ENCODE assay signal across 21 cellular contexts in genomic region chr15:76170426-76170800, GRCh38.
DNase-seq lines count a peak whose midpoint lies in the region; ATAC-seq, FAIRE-seq and TF ChIP-seq lines count a peak whose summit lies in the region.
"Had no signal": no experiment of that assay in that cellular context is flagged by ENCODE, and none has a peak within 500 bp of the region (broad histone marks: within the 10 kb centered on the region; RNA-seq: fewer than 3 reads in every experiment).

No MANE protein-coding gene starts in this region.

- H2AFZ ChIP-seq in K562 (ENCODE audit: low read depth, low read length) (0 out of 2 replicates have a peak overlapping the region, but pooled peaks have one; percentile 94), mesenchymal stem cell (ENCODE audit: low read depth, low read length) (no peak overlapping the region)
- H2AFZ ChIP-seq: GM23338 had no signal

- H2BK15ac ChIP-seq in mesenchymal stem cell (ENCODE audit: low read depth, poor library complexity, severe bottlenecking) = no peak overlapping the region

- no peak for ATAC-seq in K562
- no peak for ATAC-seq in naive thymus-derived CD4-positive, alpha-beta T cell
- ATAC-seq: GM23338 had no signal

- H2BK12ac ChIP-seq in mesenchymal stem cell (ENCODE audit: low read length in 2 of 2) = peak overlapping the region in 1 of 2 experiments; percentile 8

- FAIRE-seq in K562 (lab: Jason Lieb, UNC) = no peak
- FAIRE-seq: D721Med, G401.6, GM12892, GM19239, HTR-8/SVneo had no signal

- H3K36me3 ChIP-seq in HEK293 (ENCODE audit: control insufficient read depth in 2 of 2, insufficient read depth in 1 of 2, low read length in 2 of 2) = no peaks in the 10 kb centered on the region
- no peaks in the 10 kb centered on the region for H3K36me3 ChIP-seq in K562 (ENCODE audit: control insufficient read depth, insufficient read depth, low read length)
- no peaks in the 10 kb centered on the region for H3K36me3 ChIP-seq in mesenchymal stem cell (ENCODE audit: control insufficient read depth in 1 of 2, insufficient read depth in 2 of 2, low read depth in 1 of 2, low read length in 2 of 2)
- H3K36me3 ChIP-seq in stomach = no peaks in the 10 kb centered on the region
- H3K36me3 ChIP-seq in naive thymus-derived CD4-positive, alpha-beta T cell (ENCODE audit: control insufficient read depth in 2 of 3, insufficient read depth in 3 of 3, low read length in 3 of 3) = no peaks in the 10 kb centered on the region

- no peak overlapping the region for H3K4ac ChIP-seq in mesenchymal stem cell (ENCODE audit: low read depth in 1 of 2, low read length in 2 of 2)

- no peaks in the 10 kb centered on the region for H3K4me1 Mint-ChIP-seq in naive thymus-derived CD4-positive, alpha-beta T cell
- H3K4me1 Mint-ChIP-seq: B cell had no signal

- peak overlapping the region in 1 of 2 experiments; percentile 1 for H3K18ac ChIP-seq in mesenchymal stem cell (ENCODE audit: low read depth in 1 of 2, low read length in 2 of 2)

- H3K4me1 ChIP-seq in HEK293 (ENCODE audit: control insufficient read depth, insufficient read depth, low read length) = no peaks in the 10 kb centered on the region
- peaks cover 3 to 9% of the 10 kb centered on the region in 2 experiments; a peak in 3 of 5 replicates for H3K4me1 ChIP-seq in K562 (replicated peaks in 1 of 2; ENCODE audit: control insufficient read depth in 2 of 2, insufficient read depth in 2 of 2, low read length in 2 of 2)
- peaks cover 3% of the 10 kb centered on the region for H3K4me1 ChIP-seq in mesenchymal stem cell (ENCODE audit: control insufficient read depth, insufficient read depth, low read depth, low read length)
- H3K4me1 ChIP-seq in stomach = no peaks in the 10 kb centered on the region
- no peaks in the 10 kb centered on the region for H3K4me1 ChIP-seq in naive thymus-derived CD4-positive, alpha-beta T cell (ENCODE audit: control insufficient read depth in 2 of 2, insufficient read depth in 2 of 2, low read length in 2 of 2)

- 45% methylated on average over 8 of the region's 8 CpGs for WGBS in K562 (ENCODE audit: insufficient coverage, low coverage, missing lambda C conversion rate)
- 94% methylated on average over 8 of the region's 8 CpGs for WGBS in mesenchymal stem cell
- WGBS in stomach, 5 donors = 85 to 98% (median 90%) methylated on average over 5 to 8 of the region's 8 CpGs

- intact Hi-C loops in K562 (cut with micrococcal nuclease) = no loop called here
- intact Hi-C loops in stomach (cut with DNase I; ENCODE audit: low total_unique reads) = no loop called here
- intact Hi-C loops in naive thymus-derived CD4-positive, alpha-beta T cell (cut with micrococcal nuclease) = no loop called here

- CTCF ChIA-PET in HEK293 (lab: Yijun Ruan, JAX) = interaction anchor here (0.5 kb wide), 1 partner anchor 1365 kb away, joined by 5 read pairs; no protein-coding TSS in a partner anchor
- CTCF ChIA-PET in K562 (lab: Yijun Ruan, JAX; ENCODE audit: low intra/inter-chr PET ratio) = no interaction called here
- CTCF ChIA-PET in naive thymus-derived CD4-positive, alpha-beta T cell (lab: Charles Lee) = no interaction called here

- no peak overlapping the region for H2BK120ac ChIP-seq in mesenchymal stem cell (ENCODE audit: low read depth, low read length)

- TF ChIP-seq POLR2A in K562 (conservative IDR thresholded peaks at IDR 0.05) = no peak
- TF ChIP-seq POLR2A in stomach (IDR thresholded peaks at IDR 0.05) = no peak

- H3K27ac ChIP-seq in HEK293 (ENCODE audit: extremely low read depth, low read depth, low read length) (0 out of 2 replicates have a peak overlapping the region, but pooled peaks have one; percentile 10), K562 (ENCODE audit: extremely low read depth, low read depth, low read length) (no peak overlapping the region), mesenchymal stem cell (ENCODE audit: low read length, poor library complexity, severe bottlenecking) (no peak overlapping the region), stomach (peak overlapping the region in 3 of 5 donors; percentile 26 to 39 (median 38))
- H3K27ac ChIP-seq in naive thymus-derived CD4-positive, alpha-beta T cell (ENCODE audit: low read depth, low read length) = no peak overlapping the region

- no peak overlapping the region for H3K4me3 Mint-ChIP-seq in naive thymus-derived CD4-positive, alpha-beta T cell
- H3K4me3 Mint-ChIP-seq: B cell; CD4-positive, alpha-beta T cell; GM23338 had no signal

- H3K27ac Mint-ChIP-seq in naive thymus-derived CD4-positive, alpha-beta T cell = no peak overlapping the region
- H3K27ac Mint-ChIP-seq: B cell; CD4-positive, alpha-beta T cell; GM23338 had no signal

- no peaks in the 10 kb centered on the region for H3K79me1 ChIP-seq in mesenchymal stem cell (replicated peaks; ENCODE audit: low read length, poor library complexity, severe bottlenecking)

- H4K91ac ChIP-seq in mesenchymal stem cell (ENCODE audit: low read length) = no peak overlapping the region

- peaks cover 25 to 72% of the 10 kb centered on the region in 2 experiments for H3K27me3 ChIP-seq in K562 (ENCODE audit: control insufficient read depth in 2 of 2, insufficient read depth in 2 of 2, low read length in 2 of 2)
- peaks cover 3 to 12% of the 10 kb centered on the region in 2 experiments for H3K27me3 ChIP-seq in mesenchymal stem cell (ENCODE audit: control insufficient read depth in 1 of 2, insufficient read depth in 1 of 2, low read length in 2 of 2)
- H3K27me3 ChIP-seq in stomach = peaks cover 0 to 3% (median 0%) of the 10 kb centered on the region in 3 donors
- no peaks in the 10 kb centered on the region for H3K27me3 ChIP-seq in naive thymus-derived CD4-positive, alpha-beta T cell (ENCODE audit: control insufficient read depth in 2 of 2, insufficient read depth in 2 of 2, low read length in 2 of 2)

- DNase-seq in K562 (ENCODE audit: extremely low read depth in 1 of 4, low spot score in 3 of 4) (no peak), mesenchymal stem cell (no peak), stomach (no peak), Kasumi-1 (lab: John Stamatoyannopoulos, UW) (no peak), NCI-H2081 treated with DMSO at 0.1 percent for 48 hours (lab: John Stamatoyannopoulos, UW) (no peak)
- no peak for DNase-seq in naive thymus-derived CD4-positive, alpha-beta T cell
- DNase-seq: CD4-positive, alpha-beta T cell; DMS79 treated with DMSO at 0.1 percent for 48 hours; NCI-H1048; NCI-H146; NCI-H446; NCI-H82; SHP77 had no signal

- no TSS peak for BruUV-seq in K562 (replicated peaks; lab: Mats Ljungman, UMichigan)

- peak overlapping the region; percentile 45 for H4K8ac ChIP-seq in mesenchymal stem cell (ENCODE audit: low read length)

- no peak overlapping the region for H2AK5ac ChIP-seq in mesenchymal stem cell (ENCODE audit: low read length, severe bottlenecking)

- TF ChIP-seq EP300 in K562 (IDR thresholded peaks at IDR 0.05; ENCODE audit: low read length) (no peak), stomach (IDR thresholded peaks at IDR 0.05) (no peak)

- TF ChIP-seq CTCF in HEK293 (tag by site-specific recombination; IDR thresholded peaks at IDR 0.05) = no peak
- no peak for TF ChIP-seq CTCF in K562 (IDR thresholded peaks at IDR 0.05 in 2 of 3, conservative IDR thresholded peaks at IDR 0.05 in 1 of 3; ENCODE audit: insufficient read depth in 2 of 3, low read depth in 1 of 3, low read length in 3 of 3)
- TF ChIP-seq CTCF in stomach (IDR thresholded peaks at IDR 0.05) = no peak

- no peaks in the 10 kb centered on the region for H3K36me3 Mint-ChIP-seq in naive thymus-derived CD4-positive, alpha-beta T cell

- no peak overlapping the region for H3K4me3 ChIP-seq in HEK293 (ENCODE audit: low read depth, low read length)
- no peak overlapping the region for H3K4me3 ChIP-seq in K562
- no peak overlapping the region for H3K4me3 ChIP-seq in mesenchymal stem cell (ENCODE audit: insufficient read depth in 1 of 2, low read depth in 1 of 2, low read length in 2 of 2)
- H3K4me3 ChIP-seq in stomach = no peak overlapping the region
- no peak overlapping the region for H3K4me3 ChIP-seq in naive thymus-derived CD4-positive, alpha-beta T cell (ENCODE audit: low read length)
- H3K4me3 ChIP-seq: GM23338 had no signal

- no peaks in the 10 kb centered on the region for H3K9me1 ChIP-seq in K562 (ENCODE audit: control insufficient read depth, insufficient read depth, low read length)

- H3K23ac ChIP-seq in mesenchymal stem cell (ENCODE audit: low read length in 2 of 2) = no peak overlapping the region

- H3K9me3 ChIP-seq in HEK293 (ENCODE audit: control insufficient read depth, insufficient read depth, low read depth, low read length) = no peaks in the 10 kb centered on the region
- H3K9me3 ChIP-seq in K562 (replicated peaks; ENCODE audit: control insufficient read depth, insufficient read depth, low read depth, low read length) = no peaks in the 10 kb centered on the region
- peaks cover 5% of the 10 kb centered on the region for H3K9me3 ChIP-seq in mesenchymal stem cell (ENCODE audit: control insufficient read depth, low read length)
- H3K9me3 ChIP-seq in stomach = no peaks in the 10 kb centered on the region
- H3K9me3 ChIP-seq in naive thymus-derived CD4-positive, alpha-beta T cell (ENCODE audit: control insufficient read depth in 2 of 3, low read length in 3 of 3) = no peaks in the 10 kb centered on the region

- H3K79me2 ChIP-seq in K562 (ENCODE audit: control insufficient read depth, insufficient read depth, low read length) = no peaks in the 10 kb centered on the region

- H2BK5ac ChIP-seq in mesenchymal stem cell (ENCODE audit: low read depth, low read length, poor library complexity, severe bottlenecking) = no peak overlapping the region

- H3K9ac ChIP-seq in K562 (ENCODE audit: insufficient read depth in 1 of 2, low read depth in 2 of 2, low read length in 2 of 2) = peak overlapping the region in 1 of 2 experiments; percentile 64; a peak in 1 of 4 replicates
- H3K9ac ChIP-seq in mesenchymal stem cell (ENCODE audit: low read length) = no peak overlapping the region

- POLR2A ChIA-PET in HEK293 (lab: Yijun Ruan, JAX) = no interaction called here
- POLR2A ChIA-PET in K562 (lab: Yijun Ruan, JAX) = no interaction called here
- POLR2A ChIA-PET in naive thymus-derived CD4-positive, alpha-beta T cell (lab: Charles Lee) = no interaction called here

- H3K14ac ChIP-seq in mesenchymal stem cell (ENCODE audit: low read length in 2 of 2) = peak overlapping the region in 1 of 2 experiments; percentile 14

- peaks cover 0 to 4% (median 0%) of the 10 kb centered on the region in 5 donors for H3K27me3 Mint-ChIP-seq in naive thymus-derived CD4-positive, alpha-beta T cell
- H3K27me3 Mint-ChIP-seq: CD4-positive, alpha-beta T cell had no signal

- no peak for TF ChIP-seq RAD21 in K562 (CRISPR knock-in tag; conservative IDR thresholded peaks at IDR 0.05 in 1 of 2, IDR thresholded peaks at IDR 0.05 in 1 of 2)

- 0 out of 2 replicates have a peak, but pooled peaks cover 3% of the 10 kb centered on the region for H4K20me1 ChIP-seq in K562 (replicated peaks; ENCODE audit: control insufficient read depth, insufficient read depth, low read length)

- no peaks in the 10 kb centered on the region for H3K9me3 Mint-ChIP-seq in naive thymus-derived CD4-positive, alpha-beta T cell
- H3K9me3 Mint-ChIP-seq: CD4-positive, alpha-beta T cell; GM23338 had no signal

- in situ Hi-C loops in K562 (cut with MboI) = no loop called here

- H3K4me2 ChIP-seq in K562 (ENCODE audit: insufficient read depth, low read length) = no peak overlapping the region
- no peak overlapping the region for H3K4me2 ChIP-seq in mesenchymal stem cell (ENCODE audit: low read length, poor library complexity, severe bottlenecking)
- H3K4me2 ChIP-seq: GM23338 had no signal

TF ChIP-seq in K562, 482 proteins besides CTCF, POLR2A, EP300 and RAD21 (continues in another document):
- no peak for TF ChIP-seq ZNF445 (CRISPR knock-in tag; IDR thresholded peaks at IDR 0.05; ENCODE audit: low read depth)

Comparison
In these comparisons a context has a peak if more than half of its experiments do, and no peak if none do; other contexts are left out.
1. H3K27ac ChIP-seq: peak in HEK293 (single experiment) and stomach (3 of 5); none in K562 (single experiment), mesenchymal stem cell (single experiment) and naive thymus-derived CD4-positive, alpha-beta T cell (single experiment).